Comparison of ENCODE assay signal across 10 cellular contexts in the genomic region with DNA sequence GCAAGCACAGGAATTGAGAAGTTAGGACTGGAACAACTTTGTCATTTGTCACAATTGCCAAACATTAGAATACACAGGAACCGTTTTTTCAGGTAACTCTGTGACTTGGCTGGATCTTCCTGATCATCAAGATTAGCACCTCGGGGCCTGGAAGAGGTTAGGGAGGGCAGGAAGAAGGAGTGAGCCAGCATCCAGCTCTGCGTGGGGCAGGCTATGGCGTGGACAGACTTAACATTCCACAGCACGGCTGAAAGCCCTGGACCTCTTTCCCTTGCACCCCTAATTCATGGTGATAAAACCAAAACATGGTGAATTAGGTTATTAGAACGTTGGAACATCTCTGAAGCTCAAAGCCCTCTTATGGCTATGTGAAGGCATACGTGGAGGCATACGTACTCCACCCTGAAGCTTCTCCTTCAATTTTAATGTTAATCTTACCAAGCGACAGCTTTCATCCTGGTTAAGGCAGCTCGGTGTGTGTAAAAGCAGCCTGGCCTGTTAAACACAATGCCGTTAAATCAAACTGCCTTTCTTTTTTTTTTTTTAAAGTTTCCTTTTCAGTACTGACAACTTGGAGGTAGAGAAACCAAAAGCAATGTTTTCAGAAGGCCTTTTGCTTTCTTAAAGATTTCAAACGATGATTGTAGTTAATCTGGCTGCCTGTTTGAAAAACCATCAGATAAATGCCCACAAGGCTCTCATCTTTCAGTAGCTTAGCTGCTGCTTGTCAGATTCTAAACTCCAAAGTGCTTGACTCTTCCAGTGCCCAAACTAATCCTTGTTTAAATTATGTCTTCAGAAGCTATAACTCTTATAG. TPM values are rescaled to one million over a fixed set of nuclear protein-coding genes. Genes with fewer than 3 reads are reported as not detected.
DNase-seq lines count a peak whose midpoint lies in the region; ATAC-seq and TF ChIP-seq lines count a peak whose summit lies in the region.
"Had no signal": no experiment of that assay in that cellular context is flagged by ENCODE, and none has a peak within 500 bp of the region (broad histone marks: within the 10 kb centered on the region; RNA-seq: fewer than 3 reads in every experiment).

No MANE protein-coding gene starts in this region.

- intact Hi-C loops in breast epithelium (cut with DNase I; ENCODE audit: low total_unique reads) (no loop called here), MCF 10A (cut with micrococcal nuclease) (no loop called here), upper lobe of right lung (cut with DNase I) (no loop called here), PC-9 (cut with micrococcal nuclease; ENCODE audit: unreplicated experiment) (no loop called here), mucosa of descending colon (cut with DNase I, micrococcal nuclease) (loop anchor here in 1 of 2 donors (10.0 kb wide), 1 partner anchor 53 kb away; no protein-coding TSS in a partner anchor)

- no peaks in the 10 kb centered on the region for H3K9me2 ChIP-seq in PC-9 (ENCODE audit: insufficient read depth)

- no peak for ATAC-seq in activated naive CD8-positive, alpha-beta T cell treated with anti-CD3 and anti-CD28 coated beads, Interleukin-2, amount 50 U/mL, for 24 hours
- no peak for ATAC-seq in upper lobe of right lung
- ATAC-seq in mucosa of descending colon: no peak

- H2BK5ac ChIP-seq in mesenchymal stem cell (ENCODE audit: low read depth, low read length, poor library complexity, severe bottlenecking): no peak overlapping the region

- peak overlapping the region; percentile 61 to 73 for H3K27ac ChIP-seq in breast epithelium
- H3K27ac ChIP-seq in mesenchymal stem cell (ENCODE audit: low read length, poor library complexity, severe bottlenecking): peak overlapping the region; percentile 27
- H3K27ac ChIP-seq in upper lobe of right lung: peak overlapping the region; percentile 76
- no peak overlapping the region for H3K27ac ChIP-seq in PC-9
- H3K27ac ChIP-seq: BLaER1 had no signal

- peak overlapping the region; percentile 73 for H4K91ac ChIP-seq in mesenchymal stem cell (ENCODE audit: low read length)

- no peak overlapping the region for H3K4me3 Mint-ChIP-seq in MCF 10A (ENCODE audit: unreplicated experiment)
- H3K4me3 Mint-ChIP-seq in activated naive CD8-positive, alpha-beta T cell treated with anti-CD3 and anti-CD28 coated beads, Interleukin-2, amount 50 U/mL, for 24 hours: peak overlapping the region; percentile 69

- H4K8ac ChIP-seq in mesenchymal stem cell (ENCODE audit: low read length): peak overlapping the region; percentile 59

- H3K18ac ChIP-seq in mesenchymal stem cell (ENCODE audit: low read depth in 1 of 2, low read length in 2 of 2): peak overlapping the region; percentile 25 to 82

- H3K4me3 ChIP-seq in breast epithelium (peak overlapping the region in 1 of 3 donors; percentile 23), mesenchymal stem cell (ENCODE audit: insufficient read depth in 1 of 2, low read depth in 1 of 2, low read length in 2 of 2) (peak overlapping the region in 1 of 2 experiments; percentile 45), upper lobe of right lung (peak overlapping the region; percentile 9), PC-9 (no peak overlapping the region), mucosa of descending colon (no peak overlapping the region)
- H3K4me3 ChIP-seq: BLaER1 had no signal

- H3K27me3 ChIP-seq in breast epithelium (no peaks in the 10 kb centered on the region), mesenchymal stem cell (ENCODE audit: control insufficient read depth in 1 of 2, insufficient read depth in 1 of 2, low read length in 2 of 2) (no peaks in the 10 kb centered on the region), upper lobe of right lung (no peaks in the 10 kb centered on the region), PC-9 (ENCODE audit: insufficient read depth, low read depth) (no peaks in the 10 kb centered on the region)

- H3K9me3 ChIP-seq in breast epithelium (no peaks in the 10 kb centered on the region), mesenchymal stem cell (ENCODE audit: control insufficient read depth, low read length) (no peaks in the 10 kb centered on the region), upper lobe of right lung (no peaks in the 10 kb centered on the region), PC-9 (ENCODE audit: insufficient read depth, low read depth) (no peaks in the 10 kb centered on the region), mucosa of descending colon (no peaks in the 10 kb centered on the region)
- H3K9me3 ChIP-seq: BLaER1 had no signal

- DNase-seq in breast epithelium (ENCODE audit: low spot score in 2 of 2) (no peak), MCF 10A (ENCODE audit: unreplicated experiment) (no peak), mesenchymal stem cell (peak; percentile 62), upper lobe of right lung (no peak), PC-9 (no peak), NCI-H748 (lab: John Stamatoyannopoulos, UW; ENCODE audit: unreplicated experiment) (no peak), mucosa of descending colon (no peak)
- DNase-seq in activated naive CD8-positive, alpha-beta T cell treated with anti-CD3 and anti-CD28 coated beads, Interleukin-2, amount 50 U/mL, for 24 hours: no peak
- DNase-seq: T-helper 9 cell had no signal

- H3K4me2 ChIP-seq in mesenchymal stem cell (ENCODE audit: low read length, poor library complexity, severe bottlenecking) (peak overlapping the region; percentile 8), PC-9 (no peak overlapping the region)
- H3K4me2 ChIP-seq: BLaER1 had no signal

- H3K36me3 ChIP-seq in breast epithelium (no peaks in the 10 kb centered on the region), mesenchymal stem cell (ENCODE audit: control insufficient read depth in 1 of 2, insufficient read depth in 2 of 2, low read depth in 1 of 2, low read length in 2 of 2) (peaks cover 0 to 2% of the 10 kb centered on the region in 2 experiments), upper lobe of right lung (no peaks in the 10 kb centered on the region), PC-9 (ENCODE audit: low read depth) (no peaks in the 10 kb centered on the region), mucosa of descending colon (ENCODE audit: low read depth) (no peaks in the 10 kb centered on the region)
- H3K36me3 ChIP-seq: BLaER1 had no signal

- H3K27ac Mint-ChIP-seq in MCF 10A (ENCODE audit: low read depth, unreplicated experiment): no peak overlapping the region
- peak overlapping the region; percentile 90 for H3K27ac Mint-ChIP-seq in activated naive CD8-positive, alpha-beta T cell treated with anti-CD3 and anti-CD28 coated beads, Interleukin-2, amount 50 U/mL, for 24 hours

- no peak overlapping the region for H2AK5ac ChIP-seq in mesenchymal stem cell (ENCODE audit: low read length, severe bottlenecking)

- H2BK12ac ChIP-seq in mesenchymal stem cell (ENCODE audit: low read length in 2 of 2): peak overlapping the region in 1 of 2 experiments; percentile 26

- BruUV-seq in MCF 10A (replicated peaks; lab: Mats Ljungman, UMichigan) (no TSS peak), PC-9 (replicated peaks; lab: Mats Ljungman, UMichigan) (no TSS peak)

- no peak for TF ChIP-seq CTCF in breast epithelium (IDR thresholded peaks at IDR 0.05)
- TF ChIP-seq CTCF in MCF 10A (IDR thresholded peaks at IDR 0.05; ENCODE audit: unreplicated experiment): no peak
- no peak for TF ChIP-seq CTCF in upper lobe of right lung (IDR thresholded peaks at IDR 0.05)
- TF ChIP-seq CTCF in PC-9 (conservative IDR thresholded peaks at IDR 0.05): no peak
- TF ChIP-seq CTCF in mucosa of descending colon (IDR thresholded peaks at IDR 0.05): no peak

- no peak overlapping the region for H2BK15ac ChIP-seq in mesenchymal stem cell (ENCODE audit: low read depth, poor library complexity, severe bottlenecking)

- H3K9me3 Mint-ChIP-seq in MCF 10A (ENCODE audit: unreplicated experiment): no peaks in the 10 kb centered on the region
- no peaks in the 10 kb centered on the region for H3K9me3 Mint-ChIP-seq in activated naive CD8-positive, alpha-beta T cell treated with anti-CD3 and anti-CD28 coated beads, Interleukin-2, amount 50 U/mL, for 24 hours

- H3K79me1 ChIP-seq in mesenchymal stem cell (replicated peaks; ENCODE audit: low read length, poor library complexity, severe bottlenecking): peaks cover 15% of the 10 kb centered on the region

- peak overlapping the region; percentile 1 to 24 for H3K4ac ChIP-seq in mesenchymal stem cell (ENCODE audit: low read depth in 1 of 2, low read length in 2 of 2)

- no peak overlapping the region for H3K14ac ChIP-seq in mesenchymal stem cell (ENCODE audit: low read length in 2 of 2)

- peaks cover 5% of the 10 kb centered on the region for H3K4me1 Mint-ChIP-seq in MCF 10A (ENCODE audit: insufficient read depth, unreplicated experiment)
- H3K4me1 Mint-ChIP-seq in activated naive CD8-positive, alpha-beta T cell treated with anti-CD3 and anti-CD28 coated beads, Interleukin-2, amount 50 U/mL, for 24 hours: peaks cover 67% of the 10 kb centered on the region

- H3K23ac ChIP-seq in mesenchymal stem cell (ENCODE audit: low read length in 2 of 2): no peak overlapping the region

- TF ChIP-seq POLR2A in breast epithelium (IDR thresholded peaks at IDR 0.05): no peak

- H3F3A ChIP-seq in PC-9 (ENCODE audit: insufficient read depth, low read depth): no peaks in the 10 kb centered on the region

- POLR2A ChIA-PET in MCF 10A (lab: Yijun Ruan, JAX) (no interaction called here), PC-9 (lab: Charles Lee; ENCODE audit: unreplicated experiment) (no interaction called here)

- H3K9ac ChIP-seq in mesenchymal stem cell (ENCODE audit: low read length): peak overlapping the region; percentile 88
- H3K9ac ChIP-seq: BLaER1 had no signal

- peaks cover 0 to 6% of the 10 kb centered on the region in 2 donors for H3K4me1 ChIP-seq in breast epithelium
- H3K4me1 ChIP-seq in mesenchymal stem cell (ENCODE audit: control insufficient read depth, insufficient read depth, low read depth, low read length): peaks cover 4% of the 10 kb centered on the region
- peaks cover 51% of the 10 kb centered on the region for H3K4me1 ChIP-seq in upper lobe of right lung
- peaks cover 15% of the 10 kb centered on the region; the same call in 1 of the 2 replicates for H3K4me1 ChIP-seq in PC-9 (replicated peaks; ENCODE audit: insufficient read depth)
- H3K4me1 ChIP-seq in mucosa of descending colon (ENCODE audit: low read depth): peaks cover 15% of the 10 kb centered on the region

- 11% methylated on average over 8 of the region's 12 CpGs for WGBS in mesenchymal stem cell

- peaks cover 5% of the 10 kb centered on the region for H3K36me3 Mint-ChIP-seq in MCF 10A (ENCODE audit: insufficient read depth, unreplicated experiment)
- peaks cover 4% of the 10 kb centered on the region for H3K36me3 Mint-ChIP-seq in activated naive CD8-positive, alpha-beta T cell treated with anti-CD3 and anti-CD28 coated beads, Interleukin-2, amount 50 U/mL, for 24 hours (ENCODE audit: low read depth)

- peak overlapping the region; percentile 45 for H2BK120ac ChIP-seq in mesenchymal stem cell (ENCODE audit: low read depth, low read length)

- H2AFZ ChIP-seq in mesenchymal stem cell (ENCODE audit: low read depth, low read length): no peak overlapping the region
- H2AFZ ChIP-seq in PC-9: no peak overlapping the region

- CTCF ChIA-PET in MCF 10A (lab: Yijun Ruan, JAX): interaction anchor here (1.2 to 1.6 kb wide), 4 partner anchors 9 to 234 kb away, joined by 3 to 5 read pairs (median 4); no protein-coding TSS in a partner anchor
- CTCF ChIA-PET in PC-9 (lab: Charles Lee): interaction anchor here (0.6 to 0.7 kb wide), 3 partner anchors 12 to 248 kb away, joined by 3 read pairs; no protein-coding TSS in a partner anchor

- H3K27me3 Mint-ChIP-seq in MCF 10A (ENCODE audit: insufficient read depth, unreplicated experiment): no peaks in the 10 kb centered on the region
- H3K27me3 Mint-ChIP-seq in activated naive CD8-positive, alpha-beta T cell treated with anti-CD3 and anti-CD28 coated beads, Interleukin-2, amount 50 U/mL, for 24 hours: no peaks in the 10 kb centered on the region

- H4K20me1 ChIP-seq in PC-9 (ENCODE audit: insufficient read depth): no peaks in the 10 kb centered on the region

- H3K79me2 ChIP-seq in PC-9 (ENCODE audit: low read depth): no peaks in the 10 kb centered on the region

RNA-seq across cellular contexts. Expression of a gene that starts 4.5 kb away (rescaled TPM):
- total RNA-seq in breast epithelium (10 to 100 TPM; 14.9 to 20.6 (median 15.2) TPM), MCF 10A (2022) (0.82 and 1.2 TPM in 2 replicates), upper lobe of right lung (83.5 TPM), PC-9 (2021) (4.8 and 5.3 TPM in 2 replicates), mucosa of descending colon (10 to 100 TPM in 1 of 3 donors, 1 to 10 TPM in 2; 6.6 to 27.1 (median 8.3) TPM)
- 56.5 TPM for polyA plus RNA-seq in mesenchymal stem cell (2013, experiment 1 of 2)
- 57.3 TPM for polyA plus RNA-seq in mesenchymal stem cell (2013, experiment 2 of 2)

RNA-seq across cellular contexts. Expression of a gene that starts 33.2 kb away (rescaled TPM):
- 100 to 1,000 TPM; 154 to 165 (median 164) TPM for total RNA-seq in breast epithelium
- 85.6 and 94.4 TPM in 2 replicates for total RNA-seq in MCF 10A (2022)
- polyA plus RNA-seq in mesenchymal stem cell (2013, experiment 1 of 2): 95.8 TPM
- 97.4 TPM for polyA plus RNA-seq in mesenchymal stem cell (2013, experiment 2 of 2)
- total RNA-seq in upper lobe of right lung: 76.7 TPM
- total RNA-seq in PC-9 (2021): 110 and 144 TPM in 2 replicates
- 100 to 1,000 TPM in 2 of 3 donors, 10 to 100 TPM in 1; 98.6 to 140 (median 107) TPM for total RNA-seq in mucosa of descending colon

RNA-seq across cellular contexts. Expression of a gene that starts 46.3 kb away (rescaled TPM):
- 10 to 100 TPM; 14.6 to 25.2 (median 18.6) TPM for total RNA-seq in breast epithelium
- total RNA-seq in MCF 10A (2022): 33.2 and 44.7 TPM in 2 replicates
- 14.4 TPM for polyA plus RNA-seq in mesenchymal stem cell (2013, experiment 1 of 2)
- 17.1 TPM for polyA plus RNA-seq in mesenchymal stem cell (2013, experiment 2 of 2)
- total RNA-seq in upper lobe of right lung: 20.8 TPM
- 15.4 and 18.3 TPM in 2 replicates for total RNA-seq in PC-9 (2021)
- 10 to 100 TPM; 25.4 to 48.8 (median 34.6) TPM for total RNA-seq in mucosa of descending colon
